20 cellular contexts compared by ENCODE assay signal in genomic region chr7:28718523-28718922, GRCh38.
A peak's percentile ranks its signal among the peaks of the same experiment; 100 is the strongest.
DNase-seq lines count a peak whose midpoint lies in the region; ATAC-seq and TF ChIP-seq lines count a peak whose summit lies in the region.
"Had no signal": no experiment of that assay in that cellular context is flagged by ENCODE, and none has a peak within 500 bp of the region (broad histone marks: within the 10 kb centered on the region; RNA-seq: fewer than 3 reads in every experiment).

No MANE protein-coding gene starts in this region.

- H3K36me3 ChIP-seq in neuronal stem cell (replicated peaks in 1 of 2; ENCODE audit: control insufficient read depth in 2 of 2, insufficient read depth in 2 of 2, low read length in 2 of 2) (peaks cover 0 to 38% of the 10 kb centered on the region in 2 donors), upper lobe of right lung (no peaks in the 10 kb centered on the region), SJCRH30 (0 out of 2 replicates have a peak, but pooled peaks cover 8% of the 10 kb centered on the region)
- H3K36me3 ChIP-seq: HAP-1 had no signal

- no peaks in the 10 kb centered on the region for H3K79me1 ChIP-seq in neuronal stem cell (ENCODE audit: low read depth, low read length)

- TF ChIP-seq CTCF in dorsolateral prefrontal cortex (IDR thresholded peaks at IDR 0.05 in 54 of 56, conservative IDR thresholded peaks at IDR 0.05 in 2 of 56; ENCODE audit: low read depth in 1 of 56, partially characterized antibody in 56 of 56) (no peak), upper lobe of right lung (IDR thresholded peaks at IDR 0.05) (no peak), foreskin fibroblast (IDR thresholded peaks at IDR 0.05; ENCODE audit: low read depth, low read length) (no peak)

- intact Hi-C loops in dorsolateral prefrontal cortex (cut with DNase I) (no loop called here), upper lobe of right lung (cut with DNase I) (no loop called here)

- no peak overlapping the region for H4K8ac ChIP-seq in neuronal stem cell (ENCODE audit: low read depth, low read length)

- DNase-seq in dorsolateral prefrontal cortex = no peak
- no peak for DNase-seq in neuronal stem cell (ENCODE audit: low spot score)
- no peak for DNase-seq in upper lobe of right lung
- no peak for DNase-seq in foreskin fibroblast
- DNase-seq in SJCRH30 = no peak
- no peak for DNase-seq in SKM-1 (lab: John Stamatoyannopoulos, UW; ENCODE audit: unreplicated experiment)
- DNase-seq: Caco-2; CD4-positive, alpha-beta memory T cell; DMS 273 treated with DMSO at 0.1 percent for 48 hours; DMS79 treated with DMSO at 0.1 percent for 48 hours; GM23248; Kasumi-1; NCI-H1694 treated with DMSO at 0.1 percent for 48 hours; NCI-H2081 treated with DMSO at 0.1 percent for 48 hours; NCI-H2171 treated with DMSO at 0.1 percent for 48 hours; NCI-H524 treated with DMSO at 0.1 percent for 48 hours; SHP77 had no signal

- peaks cover 6 to 12% of the 10 kb centered on the region in 2 donors for H3K4me1 ChIP-seq in neuronal stem cell (ENCODE audit: control insufficient read depth in 2 of 2, insufficient read depth in 1 of 2, low read depth in 1 of 2, low read length in 2 of 2)
- H3K4me1 ChIP-seq in upper lobe of right lung = peaks cover 6% of the 10 kb centered on the region
- H3K4me1 ChIP-seq in SJCRH30 = no peaks in the 10 kb centered on the region
- H3K4me1 ChIP-seq: BLaER1, Caco-2, HAP-1 had no signal

- no peak overlapping the region for H2BK15ac ChIP-seq in neuronal stem cell (ENCODE audit: low read length)

- peak overlapping the region; percentile 11 for H2BK12ac ChIP-seq in neuronal stem cell (ENCODE audit: low read length)

- H3K18ac ChIP-seq in neuronal stem cell (ENCODE audit: low read length) = peak overlapping the region; percentile 66

- no peak overlapping the region for H2AK5ac ChIP-seq in neuronal stem cell (ENCODE audit: low read depth, low read length)

- H2AFZ ChIP-seq in neuronal stem cell (ENCODE audit: low read length) = no peak overlapping the region
- H2AFZ ChIP-seq: GM23248 had no signal

- H3K27ac ChIP-seq in angular gyrus (ENCODE audit: low read depth, low read length) (peak overlapping the region; percentile 79), dorsolateral prefrontal cortex (peak overlapping the region in 56 of 59 donors; percentile 6 to 90 (median 74)), neuronal stem cell (replicated peaks; ENCODE audit: low read length) (no peak overlapping the region), upper lobe of right lung (no peak overlapping the region), SJCRH30 (no peak overlapping the region)
- H3K27ac ChIP-seq: BLaER1, GM23248 had no signal

- peak overlapping the region; percentile 24 for H3K9ac ChIP-seq in neuronal stem cell (ENCODE audit: low read depth, low read length, poor library complexity)
- H3K9ac ChIP-seq: BLaER1, GM23248 had no signal

- no peak overlapping the region for H4K91ac ChIP-seq in neuronal stem cell (ENCODE audit: low read depth, low read length, poor library complexity)

- no peak overlapping the region for H3K14ac ChIP-seq in neuronal stem cell (ENCODE audit: low read length)

- H3K4ac ChIP-seq in neuronal stem cell (ENCODE audit: low read length) = no peak overlapping the region

- WGBS in neuronal stem cell (ENCODE audit: extremely low coverage in 2 of 2, insufficient read length in 2 of 2, insufficient replicate concordance in 1 of 2), 2 donors = no CpG with 5 or more reads among the region's 2 CpGs

- H2BK5ac ChIP-seq in neuronal stem cell (ENCODE audit: low read length) = no peak overlapping the region

- H3K4me3 ChIP-seq in dorsolateral prefrontal cortex = peak overlapping the region in 4 of 59 donors; percentile 2 to 5 (median 5)
- H3K4me3 ChIP-seq in neuronal stem cell (ENCODE audit: low read length in 2 of 2) = no peak overlapping the region
- H3K4me3 ChIP-seq in upper lobe of right lung = no peak overlapping the region
- H3K4me3 ChIP-seq in foreskin fibroblast (ENCODE audit: low read depth in 1 of 2, low read length in 2 of 2) = no peak overlapping the region
- no peak overlapping the region for H3K4me3 ChIP-seq in SJCRH30
- H3K4me3 ChIP-seq: BLaER1, GM23248, HAP-1 had no signal

- no peak overlapping the region for H3K23ac ChIP-seq in neuronal stem cell (ENCODE audit: low read depth, low read length, poor library complexity)

- no peak overlapping the region for H3K4me2 ChIP-seq in neuronal stem cell (ENCODE audit: insufficient read depth, low read length, poor library complexity, severe bottlenecking)
- H3K4me2 ChIP-seq: BLaER1 had no signal

- no peaks in the 10 kb centered on the region for H3K27me3 ChIP-seq in dorsolateral prefrontal cortex
- no peaks in the 10 kb centered on the region for H3K27me3 ChIP-seq in neuronal stem cell (ENCODE audit: control insufficient read depth in 3 of 3, insufficient read depth in 3 of 3, low read depth in 1 of 3, low read length in 3 of 3)
- no peaks in the 10 kb centered on the region for H3K27me3 ChIP-seq in upper lobe of right lung
- H3K27me3 ChIP-seq in SJCRH30 = no peaks in the 10 kb centered on the region
- H3K27me3 ChIP-seq: BLaER1 had no signal

- no peaks in the 10 kb centered on the region for H3K9me3 ChIP-seq in neuronal stem cell (replicated peaks in 1 of 2; ENCODE audit: control insufficient read depth in 2 of 2, insufficient read depth in 1 of 2, low read depth in 1 of 2, low read length in 2 of 2)
- no peaks in the 10 kb centered on the region for H3K9me3 ChIP-seq in upper lobe of right lung
- H3K9me3 ChIP-seq in SJCRH30 (replicated peaks) = no peaks in the 10 kb centered on the region
- H3K9me3 ChIP-seq: BLaER1, Caco-2, HAP-1 had no signal

- ATAC-seq in upper lobe of right lung = peak; percentile 21

- no peak overlapping the region for H2BK120ac ChIP-seq in neuronal stem cell (ENCODE audit: low read depth, low read length)

Comparison
In these comparisons a context has a peak if more than half of its experiments do, and no peak if none do; other contexts are left out.
1. H3K27ac ChIP-seq: peak in angular gyrus (single experiment) and dorsolateral prefrontal cortex (56 of 59); none in neuronal stem cell (single experiment), upper lobe of right lung (single experiment) and SJCRH30 (single experiment).